Comparison of ENCODE assay signal across 9 cellular contexts in the genomic region with DNA sequence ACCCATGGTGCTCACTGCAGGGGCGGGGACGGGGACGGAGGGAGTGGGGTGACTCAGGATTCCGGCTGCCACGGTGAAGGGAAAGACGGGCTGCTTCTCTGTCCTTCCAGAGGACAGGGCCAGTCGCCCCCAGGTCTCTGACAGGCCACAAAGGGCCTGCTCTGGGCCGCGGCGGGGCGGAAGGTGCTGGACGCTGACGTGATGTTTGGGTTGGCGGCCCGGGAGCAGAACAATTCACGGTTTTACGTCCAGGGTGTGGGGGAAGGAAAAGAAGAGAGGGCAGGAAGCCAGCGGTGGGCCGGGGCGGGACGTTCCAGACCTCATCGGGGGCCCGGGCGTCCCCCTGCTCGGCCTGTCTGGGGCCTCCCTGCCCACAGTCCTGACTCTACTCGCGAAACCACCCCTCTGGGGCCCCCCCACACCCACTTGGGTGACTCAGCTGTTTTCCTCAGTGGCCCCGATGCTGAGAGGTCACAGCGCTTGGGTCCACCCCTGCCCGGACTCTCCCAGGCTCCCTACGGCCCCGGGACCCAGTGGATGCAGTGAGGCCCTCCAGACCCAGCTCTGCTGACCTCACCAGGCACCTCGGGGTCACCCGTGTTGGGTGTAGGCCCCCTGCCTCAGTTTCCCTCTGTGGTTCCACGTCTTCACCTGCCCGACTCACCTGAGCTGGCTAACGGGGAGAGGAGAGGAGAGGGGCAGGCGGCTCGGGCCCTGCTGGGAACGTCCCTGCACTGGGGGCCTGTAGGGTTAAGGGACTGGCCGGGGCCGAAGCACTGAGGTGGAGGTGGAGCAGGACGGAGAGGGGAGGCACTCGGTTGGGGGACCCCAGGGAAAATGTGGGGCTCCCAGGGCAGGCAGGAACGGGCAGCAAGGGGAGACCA. TPM values are rescaled to one million over a fixed set of nuclear protein-coding genes. Genes with fewer than 3 reads are reported as not detected.
DNase-seq lines count a peak whose midpoint lies in the region; ATAC-seq and TF ChIP-seq lines count a peak whose summit lies in the region.
"Had no signal": no experiment of that assay in that cellular context is flagged by ENCODE, and none has a peak within 500 bp of the region (broad histone marks: within the 10 kb centered on the region; RNA-seq: fewer than 3 reads in every experiment).

No MANE protein-coding gene starts in this region.

- TF ChIP-seq POLR2A in stomach (IDR thresholded peaks at IDR 0.05): no peak

- peak; percentile 57 for DNase-seq in activated naive CD4-positive, alpha-beta T cell treated with Interleukin-2 at 50 U/mL for 16 hours
- DNase-seq in activated naive CD4-positive, alpha-beta T cell treated with anti-CD3 and anti-CD28 coated beads, Interleukin-2, amount 50 U/mL, for 16 hours: no peak
- no peak for DNase-seq in central memory CD8-positive, alpha-beta T cell (ENCODE audit: low spot score in 2 of 2)
- peak; percentile 30 for DNase-seq in stomach
- DNase-seq in H4 (ENCODE audit: low spot score): no peak
- DNase-seq in DMS 273 (lab: John Stamatoyannopoulos, UW; ENCODE audit: unreplicated experiment): no peak
- DNase-seq in NCI-H187 treated with DMSO at 0.1 percent for 48 hours (lab: John Stamatoyannopoulos, UW): no peak
- DNase-seq: DND-41 had no signal

- no peak for TF ChIP-seq EP300 in stomach (IDR thresholded peaks at IDR 0.05)

- peak overlapping the region; percentile 64 for H3K4me3 Mint-ChIP-seq in central memory CD8-positive, alpha-beta T cell

- H3K27me3 ChIP-seq in stomach: no peaks in the 10 kb centered on the region

- H3K4me3 ChIP-seq in mesodermal cell (ENCODE audit: extremely low read depth, insufficient read depth, low read length, poor library complexity, severe bottlenecking) (no peak overlapping the region), stomach (peak overlapping the region; percentile 22 to 39 (median 33))

- H3K9me3 Mint-ChIP-seq in central memory CD8-positive, alpha-beta T cell: no peaks in the 10 kb centered on the region

- H3K27ac ChIP-seq in mesodermal cell (ENCODE audit: low read depth, low read length, severe bottlenecking): peak overlapping the region; percentile 75
- peak overlapping the region; percentile 82 to 97 (median 95) for H3K27ac ChIP-seq in stomach

- peaks cover 3% of the 10 kb centered on the region for H3K36me3 Mint-ChIP-seq in central memory CD8-positive, alpha-beta T cell (ENCODE audit: insufficient read depth)

- H3K9me3 ChIP-seq in mesodermal cell (ENCODE audit: control insufficient read depth, low read length): no peaks in the 10 kb centered on the region
- no peaks in the 10 kb centered on the region for H3K9me3 ChIP-seq in stomach

- WGBS in mesodermal cell (ENCODE audit: insufficient coverage in 2 of 2), 2 experiments: 69 to 77% methylated on average over 33 to 38 of the region's 45 CpGs
- 35 to 57% (median 55%) methylated on average over 21 to 45 of the region's 45 CpGs for WGBS in stomach, 5 donors

- peak; percentile 67 for ATAC-seq in central memory CD8-positive, alpha-beta T cell (replicated peaks; ENCODE audit: extremely low read depth, poor library complexity, severe bottlenecking)

- H3K36me3 ChIP-seq in mesodermal cell (ENCODE audit: control insufficient read depth, insufficient read depth, low read length): peaks cover 4% of the 10 kb centered on the region
- H3K36me3 ChIP-seq in stomach: peaks cover 0 to 27% (median 14%) of the 10 kb centered on the region in 4 donors

- H3K4me1 ChIP-seq in mesodermal cell (ENCODE audit: control insufficient read depth, insufficient read depth, low read length, poor library complexity, severe bottlenecking) (peaks cover 48% of the 10 kb centered on the region), stomach (peaks cover 38 to 88% (median 56%) of the 10 kb centered on the region in 4 donors)

- no peak for TF ChIP-seq CTCF in stomach (IDR thresholded peaks at IDR 0.05)

- H3K27ac Mint-ChIP-seq in central memory CD8-positive, alpha-beta T cell (ENCODE audit: low read depth): peak overlapping the region; percentile 79

- intact Hi-C loops in stomach (cut with DNase I; ENCODE audit: low total_unique reads): no loop called here

- H3K27me3 Mint-ChIP-seq in central memory CD8-positive, alpha-beta T cell: no peaks in the 10 kb centered on the region

- peaks cover 35% of the 10 kb centered on the region for H3K4me1 Mint-ChIP-seq in central memory CD8-positive, alpha-beta T cell

RNA-seq across cellular contexts. Expression of a gene that starts 29.2 kb away (rescaled TPM):
- polyA plus RNA-seq in mesodermal cell (2013, experiment 1 of 2): 24.4 TPM
- polyA plus RNA-seq in mesodermal cell (2013, experiment 2 of 2): 21.6 TPM
- 100 to 1,000 TPM in 1 of 5 donors, 10 to 100 TPM in 4; 15.1 to 164 (median 36.8) TPM for total RNA-seq in stomach
- polyA plus RNA-seq in stomach: 10 to 100 TPM in 2 of 3 donors, 1 to 10 TPM in 1; 8.6 to 18.5 (median 12.5) TPM
- total RNA-seq in H4 (2014; rRNA removed; shearing (Covaris generic)): 5.3 and 6.8 TPM in 2 replicates

RNA-seq across cellular contexts. Expression of a gene that starts 37.1 kb away (rescaled TPM):
- 1.3 TPM for polyA plus RNA-seq in mesodermal cell (2013, experiment 1 of 2)
- 0.96 TPM for polyA plus RNA-seq in mesodermal cell (2013, experiment 2 of 2)
- total RNA-seq in stomach: 100 to 1,000 TPM in 2 of 5 donors, 10 to 100 TPM in 3; 31.9 to 204 (median 95.1) TPM
- 10 to 100 TPM; 62.3 to 96.1 (median 93.1) TPM for polyA plus RNA-seq in stomach
- 1.5 TPM in 1 of 2 replicates, not detected in the other for total RNA-seq in H4 (2014; rRNA removed; shearing (Covaris generic))

RNA-seq across cellular contexts. Expression of a gene that starts 44.4 kb away (rescaled TPM):
- polyA plus RNA-seq in mesodermal cell (2013, experiment 1 of 2): 23.3 TPM
- polyA plus RNA-seq in mesodermal cell (2013, experiment 2 of 2): 18.3 TPM
- total RNA-seq in stomach: 100 to 1,000 TPM in 1 of 5 donors, 10 to 100 TPM in 3, 1 to 10 TPM in 1; 9.8 to 180 (median 19.4) TPM
- 10 to 100 TPM; 10.2 to 13.9 (median 12.4) TPM for polyA plus RNA-seq in stomach
- total RNA-seq in H4 (2014; rRNA removed; shearing (Covaris generic)): 12.1 and 13.9 TPM in 2 replicates

Comparison
In these comparisons a context has a peak if more than half of its experiments do, and no peak if none do; other contexts are left out.
1. DNase-seq: peak in activated naive CD4-positive, alpha-beta T cell treated with Interleukin-2 at 50 U/mL for 16 hours (single experiment) and stomach (single experiment); none in activated naive CD4-positive, alpha-beta T cell treated with anti-CD3 and anti-CD28 coated beads, Interleukin-2, amount 50 U/mL, for 16 hours (single experiment), central memory CD8-positive, alpha-beta T cell (0 of 2), H4 (single experiment), DMS 273 (single experiment) and NCI-H187 treated with DMSO at 0.1 percent for 48 hours (single experiment).
2. RNA of a gene that starts 37.1 kb away (total RNA-seq): 31.9 to 204 TPM in stomach; 1.5 TPM in H4; every median in the first group is over 10 times any median in the second.